Comparison of ENCODE assay signal across 9 cellular contexts in the genomic region with DNA sequence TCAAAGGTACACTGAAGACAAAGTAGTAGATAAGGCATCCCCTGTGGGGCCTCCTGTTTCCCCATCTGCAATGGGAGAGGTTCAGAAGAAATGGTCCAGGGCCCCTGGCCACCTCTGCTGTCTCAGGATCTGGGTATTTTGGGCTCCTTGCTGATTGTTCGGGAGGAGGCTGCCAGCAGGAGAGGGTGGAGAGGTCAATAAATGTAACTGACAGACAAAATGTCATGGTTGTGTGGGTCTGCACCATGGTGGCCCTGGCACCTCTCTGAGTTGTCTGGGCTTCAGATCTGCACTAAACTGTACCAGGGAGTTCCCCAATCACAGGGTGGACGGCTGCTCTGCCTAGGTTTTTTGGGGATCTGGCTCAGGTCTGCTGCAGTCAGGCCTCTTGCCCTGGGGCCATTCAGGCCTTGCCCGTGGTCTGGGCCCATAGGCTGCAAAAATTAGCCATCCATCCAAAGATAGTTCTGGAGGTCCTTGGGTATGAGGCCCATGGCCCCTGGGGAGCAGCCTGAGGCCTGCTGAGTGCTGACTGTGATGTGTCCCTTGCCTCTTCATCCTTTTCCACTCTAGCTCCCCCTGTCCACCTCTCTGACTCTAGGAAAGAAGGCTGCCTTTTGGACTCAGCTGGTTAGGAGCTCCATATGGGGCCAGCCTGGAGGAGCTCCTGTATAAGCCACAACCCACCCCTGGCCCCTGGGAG. TPM values are rescaled to one million over a fixed set of nuclear protein-coding genes. Genes with fewer than 3 reads are reported as not detected.
DNase-seq lines count a peak whose midpoint lies in the region; ATAC-seq, FAIRE-seq and TF ChIP-seq lines count a peak whose summit lies in the region.
"Had no signal": no experiment of that assay in that cellular context is flagged by ENCODE, and none has a peak within 500 bp of the region (broad histone marks: within the 10 kb centered on the region; RNA-seq: fewer than 3 reads in every experiment).

No MANE protein-coding gene starts in this region.

- peaks cover 18% of the 10 kb centered on the region for H3K36me3 Mint-ChIP-seq in stimulated activated naive CD8-positive, alpha-beta T cell treated with anti-CD3 and anti-CD28 coated beads, Interleukin-15, Interleukin-2, amounts not matched to agents 100 ng/mL and 50 ng/mL, for 24 hours (ENCODE audit: low read depth)
- H3K36me3 Mint-ChIP-seq in activated CD4-positive, alpha-beta memory T cell treated with anti-CD3 and anti-CD28 coated beads, Interleukin-2, amount 10 ng/mL, durations not matched to agents 7 days and 5 days (ENCODE audit: low read depth): peaks cover 61% of the 10 kb centered on the region

- H2AFZ ChIP-seq in keratinocyte (ENCODE audit: control insufficient read depth, low read length): no peak overlapping the region

- no peaks in the 10 kb centered on the region for H3K9me3 ChIP-seq in keratinocyte (ENCODE audit: control insufficient read depth, low read depth, low read length)
- no peaks in the 10 kb centered on the region for H3K9me3 ChIP-seq in vagina

- CTCF ChIA-PET in activated CD4-positive, alpha-beta memory T cell treated with anti-CD3 and anti-CD28 coated beads, Interleukin-2, amount 10 ng/mL, durations not matched to agents 7 days and 5 days (lab: Charles Lee): interaction anchor here (0.8 to 1.6 kb wide), 6 partner anchors 8 to 177 kb away, joined by 3 to 8 read pairs (median 4); a partner anchor contains a TSS

- H3K36me3 ChIP-seq in keratinocyte (ENCODE audit: control insufficient read depth in 2 of 2, extremely low read depth in 1 of 2, insufficient read depth in 2 of 2, low read length in 2 of 2) (peaks cover 8 to 22% of the 10 kb centered on the region in 2 experiments), vagina (no peaks in the 10 kb centered on the region)

- intact Hi-C loops in vagina (cut with DNase I): no loop called here

- no peaks in the 10 kb centered on the region for H3K9me1 ChIP-seq in keratinocyte (ENCODE audit: control insufficient read depth, extremely low read depth, insufficient read depth, low read length)

- peak overlapping the region; percentile 75 for H3K4me3 Mint-ChIP-seq in stimulated activated naive CD8-positive, alpha-beta T cell treated with anti-CD3 and anti-CD28 coated beads, Interleukin-15, Interleukin-2, amounts not matched to agents 100 ng/mL and 50 ng/mL, for 24 hours
- peak overlapping the region; percentile 81 for H3K4me3 Mint-ChIP-seq in activated CD4-positive, alpha-beta memory T cell treated with anti-CD3 and anti-CD28 coated beads, Interleukin-2, amount 10 ng/mL, durations not matched to agents 7 days and 5 days

- dilution Hi-C loops in keratinocyte (cut with MboI; ENCODE audit: extremely low pct_ligation_motif_present, low sequenced_read_pairs): no loop called here

- TF ChIP-seq CTCF in keratinocyte (optimal IDR thresholded peaks at IDR 0.05 in 1 of 3, IDR thresholded peaks at IDR 0.05 in 1 of 3, conservative IDR thresholded peaks at IDR 0.05 in 1 of 3; ENCODE audit: extremely low read depth in 1 of 3, insufficient read depth in 2 of 3, low read length in 3 of 3): no peak
- no peak for TF ChIP-seq CTCF in vagina (IDR thresholded peaks at IDR 0.05)

- H3K27ac ChIP-seq in keratinocyte (ENCODE audit: control insufficient read depth, insufficient read depth, low read length) (peak overlapping the region; percentile 74), vagina (peak overlapping the region; percentile 81)

- H3K27ac Mint-ChIP-seq in stimulated activated naive CD8-positive, alpha-beta T cell treated with anti-CD3 and anti-CD28 coated beads, Interleukin-15, Interleukin-2, amounts not matched to agents 100 ng/mL and 50 ng/mL, for 24 hours: peak overlapping the region; percentile 90
- H3K27ac Mint-ChIP-seq in activated CD4-positive, alpha-beta memory T cell treated with anti-CD3 and anti-CD28 coated beads, Interleukin-2, amount 10 ng/mL, durations not matched to agents 7 days and 5 days: peak overlapping the region; percentile 89

- peaks cover 16% of the 10 kb centered on the region for H3K79me2 ChIP-seq in keratinocyte (ENCODE audit: control insufficient read depth, insufficient read depth, low read length)

- H4K20me1 ChIP-seq in keratinocyte (ENCODE audit: control insufficient read depth, extremely low read depth, insufficient read depth, low read length): no peaks in the 10 kb centered on the region

- H3K4me2 ChIP-seq in keratinocyte (ENCODE audit: control insufficient read depth, extremely low read depth, insufficient read depth, low read depth, low read length): no peak overlapping the region

- TF ChIP-seq POLR2A in vagina (IDR thresholded peaks at IDR 0.05): no peak

- no peaks in the 10 kb centered on the region for H3K27me3 ChIP-seq in keratinocyte (ENCODE audit: control insufficient read depth, extremely low read depth, insufficient read depth, low read length)
- H3K27me3 ChIP-seq in vagina: no peaks in the 10 kb centered on the region

- H3K4me3 ChIP-seq in keratinocyte (ENCODE audit: control insufficient read depth in 2 of 3, extremely low read depth in 1 of 3, insufficient read depth in 2 of 3, low read depth in 1 of 3, low read length in 3 of 3): no peak overlapping the region
- no peak overlapping the region for H3K4me3 ChIP-seq in vagina

- no peaks in the 10 kb centered on the region for H3K9me3 Mint-ChIP-seq in stimulated activated naive CD8-positive, alpha-beta T cell treated with anti-CD3 and anti-CD28 coated beads, Interleukin-15, Interleukin-2, amounts not matched to agents 100 ng/mL and 50 ng/mL, for 24 hours
- no peaks in the 10 kb centered on the region for H3K9me3 Mint-ChIP-seq in activated CD4-positive, alpha-beta memory T cell treated with anti-CD3 and anti-CD28 coated beads, Interleukin-2, amount 10 ng/mL, durations not matched to agents 7 days and 5 days

- POLR2A ChIA-PET in activated CD4-positive, alpha-beta memory T cell treated with anti-CD3 and anti-CD28 coated beads, Interleukin-2, amount 10 ng/mL, durations not matched to agents 7 days and 5 days (lab: Charles Lee): interaction anchor here (0.5 to 3.9 kb wide), 20 partner anchors 9 to 394 kb away, joined by 3 to 52 read pairs (median 4); a partner anchor contains a TSS

- no peaks in the 10 kb centered on the region for H3K27me3 Mint-ChIP-seq in stimulated activated naive CD8-positive, alpha-beta T cell treated with anti-CD3 and anti-CD28 coated beads, Interleukin-15, Interleukin-2, amounts not matched to agents 100 ng/mL and 50 ng/mL, for 24 hours
- no peaks in the 10 kb centered on the region for H3K27me3 Mint-ChIP-seq in activated CD4-positive, alpha-beta memory T cell treated with anti-CD3 and anti-CD28 coated beads, Interleukin-2, amount 10 ng/mL, durations not matched to agents 7 days and 5 days

- no peak for DNase-seq in stimulated activated naive CD8-positive, alpha-beta T cell treated with anti-CD3 and anti-CD28 coated beads, Interleukin-15, Interleukin-2, amounts not matched to agents 100 U/mL and 50 U/mL, for 24 hours
- DNase-seq in activated CD4-positive, alpha-beta memory T cell treated with anti-CD3 and anti-CD28 coated beads, Interleukin-2, amount 10 ng/mL, durations not matched to agents 7 days and 5 days: no peak
- DNase-seq in keratinocyte (ENCODE audit: low read depth, low spot score) (no peak), vagina (ENCODE audit: extremely low spot score in 2 of 2) (no peak), NK-92 (lab: John Stamatoyannopoulos, UW; ENCODE audit: unreplicated experiment) (no peak), SKM-1 (lab: John Stamatoyannopoulos, UW; ENCODE audit: unreplicated experiment) (no peak)

- H3K9ac ChIP-seq in keratinocyte (ENCODE audit: control insufficient read depth, extremely low read depth, insufficient read depth, low read length): peak overlapping the region; percentile 9

- H3K4me1 Mint-ChIP-seq in stimulated activated naive CD8-positive, alpha-beta T cell treated with anti-CD3 and anti-CD28 coated beads, Interleukin-15, Interleukin-2, amounts not matched to agents 100 ng/mL and 50 ng/mL, for 24 hours (ENCODE audit: low read depth): peaks cover 69% of the 10 kb centered on the region
- peaks cover 86% of the 10 kb centered on the region for H3K4me1 Mint-ChIP-seq in activated CD4-positive, alpha-beta memory T cell treated with anti-CD3 and anti-CD28 coated beads, Interleukin-2, amount 10 ng/mL, durations not matched to agents 7 days and 5 days

- no peak for FAIRE-seq in keratinocyte (lab: Jason Lieb, UNC)
- FAIRE-seq: endometrium had no signal

- H3K4me1 ChIP-seq in keratinocyte (ENCODE audit: control insufficient read depth, extremely low read depth, insufficient read depth, low read length) (peaks cover 37% of the 10 kb centered on the region), vagina (peaks cover 51% of the 10 kb centered on the region)

- no peak for ATAC-seq in stimulated activated naive CD8-positive, alpha-beta T cell treated with anti-CD3 and anti-CD28 coated beads, Interleukin-15, Interleukin-2, amounts not matched to agents 100 U/mL and 50 U/mL, for 24 hours
- no peak for ATAC-seq in GM19324 (IDR thresholded peaks at IDR 0.05; ENCODE audit: low FRiP score, unreplicated experiment)

RNA-seq across cellular contexts. Expression of a gene that starts 7.5 kb away (rescaled TPM):
- total RNA-seq in activated CD4-positive, alpha-beta memory T cell treated with anti-CD3 and anti-CD28 coated beads, Interleukin-2, amount 10 ng/mL, durations not matched to agents 7 days and 5 days: 100 to 1,000 TPM; 254 to 267 TPM
- 22.8 to 48.7 TPM (median 28.7 TPM) in 3 replicates for polyA plus RNA-seq in keratinocyte
- polyA plus RNA-seq in keratinocyte (2011; ENCODE audit: low read depth): 192 TPM
- 7.7 and 12.7 TPM in 2 replicates for polyA plus RNA-seq in keratinocyte (2011; cell fraction: cytosol; rRNA removed)
- 208 and 280 TPM in 2 replicates for polyA plus RNA-seq in keratinocyte (2011; cell fraction: nucleus; rRNA removed)
- polyA plus RNA-seq in keratinocyte (2012; ENCODE audit: low replicate concordance): 36.1 and 107 TPM in 2 replicates
- polyA minus RNA-seq in keratinocyte: 53.4 to 109 TPM (median 55.2 TPM) in 3 replicates
- 23.4 TPM for polyA minus RNA-seq in keratinocyte (2011; cell fraction: cytosol; rRNA and poly(A)+ RNA removed)
- polyA minus RNA-seq in keratinocyte (2011; cell fraction: nucleus; rRNA and poly(A)+ RNA removed): 96.3 and 96.6 TPM in 2 replicates
- total RNA-seq in vagina: 227 TPM

RNA-seq across cellular contexts. Expression of a gene that starts 10.4 kb away (rescaled TPM):
- 10 to 100 TPM; 55.0 to 56.7 TPM for total RNA-seq in activated CD4-positive, alpha-beta memory T cell treated with anti-CD3 and anti-CD28 coated beads, Interleukin-2, amount 10 ng/mL, durations not matched to agents 7 days and 5 days
- 24.0 to 41.9 TPM (median 27.5 TPM) in 3 replicates for polyA plus RNA-seq in keratinocyte
- polyA plus RNA-seq in keratinocyte (2011; ENCODE audit: low read depth): 31.5 TPM
- polyA plus RNA-seq in keratinocyte (2011; cell fraction: cytosol; rRNA removed): 16.8 and 27.1 TPM in 2 replicates
- 41.0 and 42.0 TPM in 2 replicates for polyA plus RNA-seq in keratinocyte (2011; cell fraction: nucleus; rRNA removed)
- 34.8 and 39.2 TPM in 2 replicates for polyA plus RNA-seq in keratinocyte (2012; ENCODE audit: low replicate concordance)
- 17.9 to 28.4 TPM (median 25.3 TPM) in 3 replicates for polyA minus RNA-seq in keratinocyte
- polyA minus RNA-seq in keratinocyte (2011; cell fraction: cytosol; rRNA and poly(A)+ RNA removed): 20.3 TPM
- polyA minus RNA-seq in keratinocyte (2011; cell fraction: nucleus; rRNA and poly(A)+ RNA removed): 17.5 and 18.6 TPM in 2 replicates
- total RNA-seq in vagina: 55.5 TPM
